Comparison of ENCODE assay signal across 1 cellular context in the genomic region with DNA sequence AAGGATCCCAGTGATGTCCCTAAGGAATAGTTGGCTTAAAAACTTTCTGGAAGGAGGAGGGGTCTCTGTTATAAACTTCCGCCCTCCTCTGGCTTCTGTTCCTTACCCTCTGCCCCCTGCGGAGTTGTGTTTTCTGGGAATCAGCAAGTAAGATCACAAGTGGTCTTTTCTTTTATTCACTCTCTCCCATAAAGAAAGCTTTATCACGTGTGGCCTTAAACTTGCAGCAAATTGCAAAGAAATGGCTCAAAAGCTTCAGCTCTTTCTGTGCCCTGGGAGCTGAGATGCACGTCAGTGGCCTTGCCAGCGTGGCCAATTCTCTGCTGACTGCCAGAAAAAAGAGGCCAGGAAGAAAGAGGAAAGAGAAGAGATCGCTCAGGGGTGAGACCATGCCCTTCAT.
TF ChIP-seq lines count a peak whose summit lies in the region.

A gene with protein sequence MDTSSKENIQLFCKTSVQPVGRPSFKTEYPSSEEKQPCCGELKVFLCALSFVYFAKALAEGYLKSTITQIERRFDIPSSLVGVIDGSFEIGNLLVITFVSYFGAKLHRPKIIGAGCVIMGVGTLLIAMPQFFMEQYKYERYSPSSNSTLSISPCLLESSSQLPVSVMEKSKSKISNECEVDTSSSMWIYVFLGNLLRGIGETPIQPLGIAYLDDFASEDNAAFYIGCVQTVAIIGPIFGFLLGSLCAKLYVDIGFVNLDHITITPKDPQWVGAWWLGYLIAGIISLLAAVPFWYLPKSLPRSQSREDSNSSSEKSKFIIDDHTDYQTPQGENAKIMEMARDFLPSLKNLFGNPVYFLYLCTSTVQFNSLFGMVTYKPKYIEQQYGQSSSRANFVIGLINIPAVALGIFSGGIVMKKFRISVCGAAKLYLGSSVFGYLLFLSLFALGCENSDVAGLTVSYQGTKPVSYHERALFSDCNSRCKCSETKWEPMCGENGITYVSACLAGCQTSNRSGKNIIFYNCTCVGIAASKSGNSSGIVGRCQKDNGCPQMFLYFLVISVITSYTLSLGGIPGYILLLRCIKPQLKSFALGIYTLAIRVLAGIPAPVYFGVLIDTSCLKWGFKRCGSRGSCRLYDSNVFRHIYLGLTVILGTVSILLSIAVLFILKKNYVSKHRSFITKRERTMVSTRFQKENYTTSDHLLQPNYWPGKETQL (plus strand): TSS at position 101 of the 400 bp plus-strand sequence. CDS start 4,245 bp downstream, outside the sequence.

TF ChIP-seq in WTC11, 78 proteins besides CTCF, POLR2A, EP300 and RAD21 (continued from another document):
- TF ChIP-seq SMAD4 (CRISPR knock-in tag; IDR thresholded peaks at IDR 0.05) = no peak
- TF ChIP-seq, protein P1, sequence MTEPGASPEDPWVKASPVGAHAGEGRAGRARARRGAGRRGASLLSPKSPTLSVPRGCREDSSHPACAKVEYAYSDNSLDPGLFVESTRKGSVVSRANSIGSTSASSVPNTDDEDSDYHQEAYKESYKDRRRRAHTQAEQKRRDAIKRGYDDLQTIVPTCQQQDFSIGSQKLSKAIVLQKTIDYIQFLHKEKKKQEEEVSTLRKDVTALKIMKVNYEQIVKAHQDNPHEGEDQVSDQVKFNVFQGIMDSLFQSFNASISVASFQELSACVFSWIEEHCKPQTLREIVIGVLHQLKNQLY (CRISPR knock-in tag; IDR thresholded peaks at IDR 0.05) = no peak
- TF ChIP-seq, protein P2, sequence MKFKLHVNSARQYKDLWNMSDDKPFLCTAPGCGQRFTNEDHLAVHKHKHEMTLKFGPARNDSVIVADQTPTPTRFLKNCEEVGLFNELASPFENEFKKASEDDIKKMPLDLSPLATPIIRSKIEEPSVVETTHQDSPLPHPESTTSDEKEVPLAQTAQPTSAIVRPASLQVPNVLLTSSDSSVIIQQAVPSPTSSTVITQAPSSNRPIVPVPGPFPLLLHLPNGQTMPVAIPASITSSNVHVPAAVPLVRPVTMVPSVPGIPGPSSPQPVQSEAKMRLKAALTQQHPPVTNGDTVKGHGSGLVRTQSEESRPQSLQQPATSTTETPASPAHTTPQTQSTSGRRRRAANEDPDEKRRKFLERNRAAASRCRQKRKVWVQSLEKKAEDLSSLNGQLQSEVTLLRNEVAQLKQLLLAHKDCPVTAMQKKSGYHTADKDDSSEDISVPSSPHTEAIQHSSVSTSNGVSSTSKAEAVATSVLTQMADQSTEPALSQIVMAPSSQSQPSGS (CRISPR knock-in tag; IDR thresholded peaks at IDR 0.05; ENCODE audit: borderline replicate concordance, low read depth) = no peak
- TF ChIP-seq OVOL2 (CRISPR knock-in tag; IDR thresholded peaks at IDR 0.05; ENCODE audit: borderline replicate concordance) = no peak
- TF ChIP-seq, protein P3, sequence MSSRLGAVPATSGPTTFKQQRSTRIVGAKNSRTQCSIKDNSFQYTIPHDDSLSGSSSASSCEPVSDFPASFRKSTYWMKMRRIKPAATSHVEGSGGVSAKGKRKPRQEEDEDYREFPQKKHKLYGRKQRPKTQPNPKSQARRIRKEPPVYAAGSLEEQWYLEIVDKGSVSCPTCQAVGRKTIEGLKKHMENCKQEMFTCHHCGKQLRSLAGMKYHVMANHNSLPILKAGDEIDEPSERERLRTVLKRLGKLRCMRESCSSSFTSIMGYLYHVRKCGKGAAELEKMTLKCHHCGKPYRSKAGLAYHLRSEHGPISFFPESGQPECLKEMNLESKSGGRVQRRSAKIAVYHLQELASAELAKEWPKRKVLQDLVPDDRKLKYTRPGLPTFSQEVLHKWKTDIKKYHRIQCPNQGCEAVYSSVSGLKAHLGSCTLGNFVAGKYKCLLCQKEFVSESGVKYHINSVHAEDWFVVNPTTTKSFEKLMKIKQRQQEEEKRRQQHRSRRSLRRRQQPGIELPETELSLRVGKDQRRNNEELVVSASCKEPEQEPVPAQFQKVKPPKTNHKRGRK (CRISPR knock-in tag; IDR thresholded peaks at IDR 0.05; ENCODE audit: borderline replicate concordance) = no peak
- TF ChIP-seq, protein P4, sequence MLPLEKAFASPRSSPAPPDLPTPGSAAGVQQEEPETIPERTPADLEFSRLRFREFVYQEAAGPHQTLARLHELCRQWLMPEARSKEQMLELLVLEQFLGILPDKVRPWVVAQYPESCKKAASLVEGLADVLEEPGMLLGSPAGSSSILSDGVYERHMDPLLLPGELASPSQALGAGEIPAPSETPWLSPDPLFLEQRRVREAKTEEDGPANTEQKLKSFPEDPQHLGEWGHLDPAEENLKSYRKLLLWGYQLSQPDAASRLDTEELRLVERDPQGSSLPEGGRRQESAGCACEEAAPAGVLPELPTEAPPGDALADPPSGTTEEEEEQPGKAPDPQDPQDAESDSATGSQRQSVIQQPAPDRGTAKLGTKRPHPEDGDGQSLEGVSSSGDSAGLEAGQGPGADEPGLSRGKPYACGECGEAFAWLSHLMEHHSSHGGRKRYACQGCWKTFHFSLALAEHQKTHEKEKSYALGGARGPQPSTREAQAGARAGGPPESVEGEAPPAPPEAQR (CRISPR knock-in tag; IDR thresholded peaks at IDR 0.05) = no peak
- TF ChIP-seq ZNF219 (CRISPR knock-in tag; IDR thresholded peaks at IDR 0.05; ENCODE audit: borderline replicate concordance) = no peak
- no peak for TF ChIP-seq ZNF121 (CRISPR knock-in tag; IDR thresholded peaks at IDR 0.05)
- no peak for TF ChIP-seq MYBL2 (CRISPR knock-in tag; IDR thresholded peaks at IDR 0.05)
- TF ChIP-seq RORB (CRISPR knock-in tag; IDR thresholded peaks at IDR 0.05) = no peak
- TF ChIP-seq GTF2I (CRISPR knock-in tag; conservative IDR thresholded peaks at IDR 0.05) = no peak
- no peak for TF ChIP-seq JUN (CRISPR knock-in tag; IDR thresholded peaks at IDR 0.05)
- no peak for TF ChIP-seq SP1 (CRISPR knock-in tag; conservative IDR thresholded peaks at IDR 0.05)
- no peak for TF ChIP-seq ZNF671 (CRISPR knock-in tag; IDR thresholded peaks at IDR 0.05)
